In genomic region chr17:21252875-21253645, GRCh38 we compare ENCODE assay signal across 8 cellular contexts. TPM values are rescaled to one million over a fixed set of nuclear protein-coding genes. Genes with fewer than 3 reads are reported as not detected.
A peak's percentile ranks its signal among the peaks of the same experiment; 100 is the strongest.
DNase-seq lines count a peak whose midpoint lies in the region; TF ChIP-seq lines count a peak whose summit lies in the region.

TSS of gene NATD1 (minus strand) at chr17:21253410. CDS start at chr17:21253264, 146 bp downstream.

- H3K9ac ChIP-seq in HUES48 (ENCODE audit: low read depth, low read length) (peak within 1 kb of the TSS; percentile 29; the same call in 1 of the 2 replicates), neural cell (ENCODE audit: low read length) (peak within 1 kb of the TSS; percentile 66)

- peak within 1 kb of the TSS; percentile 73 for H3K4me2 ChIP-seq in neural cell (ENCODE audit: low read length)

- no peaks in the 10 kb centered on the region for H3K9me3 Mint-ChIP-seq in CD8-positive, alpha-beta memory T cell
- H3K9me3 Mint-ChIP-seq in stimulated activated naive CD8-positive, alpha-beta T cell treated with anti-CD3 and anti-CD28 coated beads, Interleukin-15, Interleukin-2, amounts not matched to agents 100 ng/mL and 50 ng/mL, for 24 hours: no peaks in the 10 kb centered on the region

- peaks cover 20% of the 10 kb centered on the region for H3K4me1 ChIP-seq in CD8-positive, alpha-beta memory T cell (ENCODE audit: insufficient read depth, low read length)
- peaks cover 6% of the 10 kb centered on the region for H3K4me1 ChIP-seq in HUES48 (ENCODE audit: control insufficient read depth, insufficient read depth, low read length)

- H3K9me2 ChIP-seq in neural cell (ENCODE audit: insufficient read depth, low read length): no peaks in the 10 kb centered on the region

- no peaks in the 10 kb centered on the region for H3K9me3 ChIP-seq in CD8-positive, alpha-beta memory T cell (ENCODE audit: low read length)
- H3K9me3 ChIP-seq in HUES48 (ENCODE audit: control insufficient read depth, insufficient read depth, low read length) (no peaks in the 10 kb centered on the region; the same call in 1 of the 2 replicates), neural cell (ENCODE audit: low read length) (no peaks in the 10 kb centered on the region)

- H3K36me3 Mint-ChIP-seq in CD8-positive, alpha-beta memory T cell: peaks cover 0 to 3% (median 0%) of the 10 kb centered on the region in 3 donors
- H3K36me3 Mint-ChIP-seq in stimulated activated naive CD8-positive, alpha-beta T cell treated with anti-CD3 and anti-CD28 coated beads, Interleukin-15, Interleukin-2, amounts not matched to agents 100 ng/mL and 50 ng/mL, for 24 hours (ENCODE audit: low read depth): no peaks in the 10 kb centered on the region

- CTCF ChIA-PET in CD8-positive, alpha-beta memory T cell (lab: Charles Lee): interaction anchor here (0.6 to 1.6 kb wide), 3 partner anchors 23 to 124 kb away, joined by 3 to 5 read pairs (median 3); no protein-coding TSS in a partner anchor

- no peaks in the 10 kb centered on the region for H4K20me1 ChIP-seq in neural cell (ENCODE audit: insufficient read depth)

- TF ChIP-seq POLR2A in Raji (IDR thresholded peaks at IDR 0.05; ENCODE audit: insufficient read depth, low read depth, low read length): peak; percentile 47

- no peaks in the 10 kb centered on the region for H3K27me3 ChIP-seq in CD8-positive, alpha-beta memory T cell (ENCODE audit: insufficient read depth, low read length, poor library complexity, severe bottlenecking)
- no peaks in the 10 kb centered on the region for H3K27me3 ChIP-seq in HUES48 (ENCODE audit: control insufficient read depth, insufficient read depth, low read length)
- H3K27me3 ChIP-seq in neural cell (ENCODE audit: insufficient read depth, low read depth, low read length): no peaks in the 10 kb centered on the region

- no peak for TF ChIP-seq RAD21 in neural cell (conservative IDR thresholded peaks at IDR 0.05)

- H3K27ac ChIP-seq in CD8-positive, alpha-beta memory T cell (ENCODE audit: low read depth, low read length): peak within 1 kb of the TSS; percentile 67
- H3K27ac ChIP-seq in HUES48 (ENCODE audit: low read depth, low read length) (peak within 1 kb of the TSS; percentile 72), neural cell (ENCODE audit: low read length) (peak within 1 kb of the TSS; percentile 23)

- peak within 1 kb of the TSS; percentile 82 to 98 (median 92) for H3K27ac Mint-ChIP-seq in CD8-positive, alpha-beta memory T cell
- H3K27ac Mint-ChIP-seq in stimulated activated naive CD8-positive, alpha-beta T cell treated with anti-CD3 and anti-CD28 coated beads, Interleukin-15, Interleukin-2, amounts not matched to agents 100 ng/mL and 50 ng/mL, for 24 hours: peak within 1 kb of the TSS; percentile 11

- TF ChIP-seq CTCF in GM20000 (IDR thresholded peaks at IDR 0.05; ENCODE audit: extremely low read depth, missing control alignments) (no peak), fibroblast of villous mesenchyme (IDR thresholded peaks at IDR 0.05; ENCODE audit: insufficient read depth, low read depth, low read length) (no peak), neural cell (IDR thresholded peaks at IDR 0.05; ENCODE audit: poor library complexity, severe bottlenecking) (no peak)

- no peaks in the 10 kb centered on the region for H3K27me3 Mint-ChIP-seq in CD8-positive, alpha-beta memory T cell
- H3K27me3 Mint-ChIP-seq in stimulated activated naive CD8-positive, alpha-beta T cell treated with anti-CD3 and anti-CD28 coated beads, Interleukin-15, Interleukin-2, amounts not matched to agents 100 ng/mL and 50 ng/mL, for 24 hours: no peaks in the 10 kb centered on the region

- POLR2A ChIA-PET in CD8-positive, alpha-beta memory T cell (lab: Charles Lee): interaction anchor here (0.6 to 3.2 kb wide), 4 partner anchors 15 to 210 kb away, joined by 3 to 18 read pairs (median 6); partner anchors contain the start of gene USP22

- H3K79me2 ChIP-seq in neural cell (replicated peaks; ENCODE audit: insufficient read depth, low read length): peaks cover 9% of the 10 kb centered on the region

- peak within 1 kb of the TSS; percentile 87 to 98 (median 90) for H3K4me3 Mint-ChIP-seq in CD8-positive, alpha-beta memory T cell
- H3K4me3 Mint-ChIP-seq in stimulated activated naive CD8-positive, alpha-beta T cell treated with anti-CD3 and anti-CD28 coated beads, Interleukin-15, Interleukin-2, amounts not matched to agents 100 ng/mL and 50 ng/mL, for 24 hours: peak within 1 kb of the TSS; percentile 80

- peak; percentile 73 to 87 (median 76) for DNase-seq in CD8-positive, alpha-beta memory T cell
- DNase-seq in GM20000 (ENCODE audit: low spot score) (peak; percentile 93), fibroblast of villous mesenchyme (ENCODE audit: low read depth) (peak; percentile 87)
- DNase-seq in activated effector memory CD4-positive, alpha-beta T cell treated with Interleukin-2 at 50 U/mL for 16 hours: peak; percentile 72

- no peaks in the 10 kb centered on the region for H3F3A ChIP-seq in neural cell (ENCODE audit: insufficient read depth, low read length, poor library complexity, severe bottlenecking)

- H3K4me1 Mint-ChIP-seq in CD8-positive, alpha-beta memory T cell: peaks cover 32 to 57% (median 46%) of the 10 kb centered on the region in 3 donors
- H3K4me1 Mint-ChIP-seq in stimulated activated naive CD8-positive, alpha-beta T cell treated with anti-CD3 and anti-CD28 coated beads, Interleukin-15, Interleukin-2, amounts not matched to agents 100 ng/mL and 50 ng/mL, for 24 hours (ENCODE audit: low read depth): peaks cover 13% of the 10 kb centered on the region

- no peak for TF ChIP-seq EP300 in neural cell (conservative IDR thresholded peaks at IDR 0.05; ENCODE audit: poor library complexity, severe bottlenecking)

- peak within 1 kb of the TSS; percentile 82 for H2AFZ ChIP-seq in neural cell (ENCODE audit: low read depth, low read length)

- no peaks in the 10 kb centered on the region for H3K36me3 ChIP-seq in CD8-positive, alpha-beta memory T cell (ENCODE audit: insufficient read depth, low read length)
- no peaks in the 10 kb centered on the region for H3K36me3 ChIP-seq in HUES48 (ENCODE audit: control insufficient read depth, insufficient read depth, low read length)
- H3K36me3 ChIP-seq in neural cell (ENCODE audit: insufficient read depth, low read length): no peaks in the 10 kb centered on the region

- H3K4me3 ChIP-seq in CD8-positive, alpha-beta memory T cell (ENCODE audit: low read length): peak within 1 kb of the TSS; percentile 88
- H3K4me3 ChIP-seq in HUES48 (ENCODE audit: low read depth, low read length): peak within 1 kb of the TSS; percentile 67
- H3K4me3 ChIP-seq in fibroblast of villous mesenchyme (ENCODE audit: low read depth, low read length): peak within 1 kb of the TSS; percentile 66
- peak within 1 kb of the TSS; percentile 78 for H3K4me3 ChIP-seq in neural cell (ENCODE audit: low read length)

TF ChIP-seq in neural cell, 6 proteins besides CTCF, POLR2A, EP300 and RAD21:
- peak; percentile 11 for TF ChIP-seq SMC3 (conservative IDR thresholded peaks at IDR 0.05; ENCODE audit: poor library complexity)
- peak; percentile 51 for TF ChIP-seq POLR2AphosphoS5 (IDR thresholded peaks at IDR 0.05)
- peak; percentile 63 for TF ChIP-seq MXI1 (conservative IDR thresholded peaks at IDR 0.05; ENCODE audit: poor library complexity, severe bottlenecking)
- TF ChIP-seq EZH2 (IDR thresholded peaks at IDR 0.05; ENCODE audit: borderline replicate concordance, insufficient read depth, low read length, poor library complexity, severe bottlenecking): no peak
- no peak for TF ChIP-seq TAF1 (IDR thresholded peaks at IDR 0.05; ENCODE audit: low read depth)

RNA-seq across cellular contexts. Expression of gene NATD1, which starts in this region (rescaled TPM):
- total RNA-seq in CD8-positive, alpha-beta memory T cell: 1 to 10 TPM; 2.7 to 2.8 TPM
- 3.0 TPM for polyA plus RNA-seq in CD8-positive, alpha-beta memory T cell
- 2.6 and 3.0 TPM in 2 replicates for total RNA-seq in fibroblast of villous mesenchyme
- polyA plus RNA-seq in neural cell: 2.5 and 2.8 TPM in 2 replicates
- polyA minus RNA-seq in neural cell: 4.9 and 5.9 TPM in 2 replicates

Comparison
In these comparisons a context has a peak if more than half of its experiments do, and no peak if none do; other contexts are left out.
1. Peak in every context shown above with its lines: DNase-seq, H3K4me3 ChIP-seq and H3K27ac ChIP-seq.